ENCODE assay signal across 8 cellular contexts in the genomic region with DNA sequence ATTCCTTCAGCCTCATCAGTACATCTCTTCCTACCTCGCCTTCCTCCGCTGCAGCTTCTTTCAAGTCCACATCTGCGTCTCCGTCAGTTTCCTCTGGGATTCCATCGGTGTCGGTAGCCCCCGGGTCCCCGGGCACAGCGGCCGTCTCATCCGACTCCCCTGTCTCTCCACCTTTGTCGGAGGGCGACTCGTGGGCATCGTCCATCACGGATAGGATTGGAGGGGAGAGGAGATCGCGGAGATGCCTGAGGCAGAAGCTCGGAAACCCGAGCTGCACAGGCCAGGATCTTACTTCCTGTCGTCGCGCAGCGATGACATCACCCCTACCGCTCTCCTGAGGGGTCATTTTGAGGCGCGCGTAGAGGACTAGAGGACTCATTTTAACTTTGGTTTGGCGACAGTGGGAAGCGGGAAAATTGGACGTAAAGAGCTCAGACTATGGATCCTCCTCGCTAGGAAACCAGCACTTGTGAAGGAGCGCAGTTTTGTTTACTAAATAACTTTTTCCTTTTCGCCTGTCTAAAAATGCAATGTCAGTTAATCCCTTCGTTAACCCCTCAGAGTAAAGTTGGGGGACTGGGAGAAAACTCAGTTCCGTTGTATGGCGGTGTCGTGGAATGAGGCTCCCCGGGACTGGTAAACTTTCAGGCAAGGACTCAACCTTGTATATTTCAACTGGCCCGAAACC. TPM values are rescaled to one million over a fixed set of nuclear protein-coding genes. Genes with fewer than 3 reads are reported as not detected.
DNase-seq lines count a peak whose midpoint lies in the region; ATAC-seq, FAIRE-seq and TF ChIP-seq lines count a peak whose summit lies in the region.

TAF11 (minus strand) TSS at position 290 of the 688 bp plus-strand sequence; CDS start at position 205, 85 bp downstream.

- H3K4me2 ChIP-seq in endothelial cell of umbilical vein (ENCODE audit: insufficient read depth, low read length) = peak within 1 kb of the TSS; percentile 98

- no peak for TF ChIP-seq RAD21 in Ishikawa (IDR thresholded peaks at IDR 0.05; ENCODE audit: low read depth)

- peak; percentile 88 for FAIRE-seq in endothelial cell of umbilical vein (lab: Jason Lieb, UNC)

- peak; percentile 83 for TF ChIP-seq POLR2A in endothelial cell of umbilical vein (IDR thresholded peaks at IDR 0.05; ENCODE audit: low read depth, low read length)

- CTCF ChIA-PET in endothelial cell of umbilical vein (lab: Charles Lee) = interaction anchor here (0.6 to 4.5 kb wide), 11 partner anchors 9 to 428 kb away, joined by 3 to 18 read pairs (median 4); partner anchors contain the start of gene BLTP3A

- H3K9me3 ChIP-seq in endothelial cell of umbilical vein (replicated peaks; ENCODE audit: control insufficient read depth, insufficient read depth, low read length) = no peaks in the 10 kb centered on the region

- peak within 1 kb of the TSS; percentile 80 to 96 (median 87) for H3K4me3 ChIP-seq in endothelial cell of umbilical vein (replicated peaks in 1 of 3; ENCODE audit: insufficient read depth in 1 of 3, low read depth in 1 of 3, low read length in 3 of 3)

- H3K36me3 ChIP-seq in endothelial cell of umbilical vein (ENCODE audit: control insufficient read depth in 2 of 2, extremely low read depth in 1 of 2, insufficient read depth in 2 of 2, low read length in 2 of 2) = peaks cover 0 to 3% of the 10 kb centered on the region in 2 experiments

- peak within 1 kb of the TSS; percentile 86 for H3K9ac ChIP-seq in endothelial cell of umbilical vein (replicated peaks; ENCODE audit: extremely low read depth, insufficient read depth, low read length)

- H3K79me2 ChIP-seq in endothelial cell of umbilical vein (ENCODE audit: control insufficient read depth, insufficient read depth, low read length) = peaks cover 33% of the 10 kb centered on the region

- H3K27me3 ChIP-seq in endothelial cell of umbilical vein (ENCODE audit: control insufficient read depth in 2 of 2, insufficient read depth in 2 of 2, low read length in 2 of 2) = no peaks in the 10 kb centered on the region

- dilution Hi-C loops in endothelial cell of umbilical vein (cut with MboI; ENCODE audit: extremely low pct_ligation_motif_present, low sequenced_read_pairs) = no loop called here

- DNase-seq in D341Med (ENCODE audit: low spot score) = peak; percentile 89
- DNase-seq in OCI-M2 (lab: John Stamatoyannopoulos, UW; ENCODE audit: unreplicated experiment) = peak; percentile 86
- DNase-seq in activated T-cell treated with anti-CD3 and anti-CD28 coated beads for 24 hours (ENCODE audit: low read depth) = peak; percentile 88
- DNase-seq in endothelial cell of umbilical vein (ENCODE audit: low read depth, low spot score) = peak; percentile 93
- DNase-seq in midbrain (lab: John Stamatoyannopoulos, UW) = peak; percentile 95
- peak; percentile 81 for DNase-seq in stimulated activated CD8-positive, alpha-beta memory T cell treated with anti-CD3 and anti-CD28 coated beads, Interleukin-15, amount 100 ng/mL, for 48 hours (ENCODE audit: low read depth in 2 of 2)

- peak within 1 kb of the TSS; percentile 86 for H2AFZ ChIP-seq in endothelial cell of umbilical vein (ENCODE audit: low read depth, low read length)

- no peaks in the 10 kb centered on the region for H4K20me1 ChIP-seq in endothelial cell of umbilical vein (replicated peaks; ENCODE audit: control insufficient read depth, extremely low read depth, insufficient read depth, low read length)

- H3K27ac ChIP-seq in endothelial cell of umbilical vein (ENCODE audit: insufficient read depth, low read depth, low read length) = peak within 1 kb of the TSS; percentile 82

- no peak for TF ChIP-seq CTCF in endothelial cell of umbilical vein (IDR thresholded peaks at IDR 0.05; ENCODE audit: extremely low read depth in 1 of 2, insufficient read depth in 1 of 2, low read depth in 1 of 2, low read length in 2 of 2)

- POLR2A ChIA-PET in endothelial cell of umbilical vein (lab: Charles Lee) = interaction anchor here (0.9 kb wide), 1 partner anchor 96 kb away, joined by 3 read pairs; the partner anchor contains the start of gene BLTP3A

- intact Hi-C loops in endothelial cell of umbilical vein (cut with micrococcal nuclease) = loop anchor here (1.0 to 2.0 kb wide), 4 partner anchors 23 to 131 kb away; partner anchors contain the start of gene SNRPC

- H3K4me1 ChIP-seq in endothelial cell of umbilical vein (ENCODE audit: control insufficient read depth, extremely low read depth, insufficient read depth, low read length) = peaks cover 14% of the 10 kb centered on the region

- no peaks in the 10 kb centered on the region for H3K9me1 ChIP-seq in endothelial cell of umbilical vein (replicated peaks; ENCODE audit: control insufficient read depth, extremely low read depth, insufficient read depth, low read length)

- no peak for TF ChIP-seq EP300 in Ishikawa (IDR thresholded peaks at IDR 0.05; ENCODE audit: borderline replicate concordance)

- BruUV-seq in endothelial cell of umbilical vein (replicated peaks; lab: Mats Ljungman, UMichigan) = no TSS peak

- peak; percentile 73 for ATAC-seq in GM21529 (IDR thresholded peaks at IDR 0.05; ENCODE audit: unreplicated experiment)

TF ChIP-seq in Ishikawa, 13 proteins besides CTCF, POLR2A, EP300 and RAD21:
- TF ChIP-seq YY1 (IDR thresholded peaks at IDR 0.05; ENCODE audit: low read depth) (peak; percentile 76), TCF12 (IDR thresholded peaks at IDR 0.05; ENCODE audit: low read depth) (peak; percentile 70), MAX (IDR thresholded peaks at IDR 0.05) (peak; percentile 74), CREB1 (IDR thresholded peaks at IDR 0.05; ENCODE audit: low read depth) (peak; percentile 97), TAF1 (IDR thresholded peaks at IDR 0.05; ENCODE audit: low read depth) (peak; percentile 77; the same call in 1 of the 2 replicates), ZBTB7A (IDR thresholded peaks at IDR 0.05; ENCODE audit: low read depth) (no peak), EGR1 (IDR thresholded peaks at IDR 0.05) (no peak)

TF ChIP-seq in endothelial cell of umbilical vein, 7 proteins besides CTCF, POLR2A, EP300 and RAD21:
- TF ChIP-seq JUN (IDR thresholded peaks at IDR 0.05; ENCODE audit: borderline replicate concordance, insufficient read depth, insufficient read length, low read depth) = peak; percentile 73
- TF ChIP-seq POLR2AphosphoS5 (IDR thresholded peaks at IDR 0.05; ENCODE audit: insufficient read depth, low read depth, low read length) = peak; percentile 80
- TF ChIP-seq MYC (IDR thresholded peaks at IDR 0.05; ENCODE audit: low read depth, low read length) = peak; percentile 59
- no peak for TF ChIP-seq GATA2 (IDR thresholded peaks at IDR 0.05; ENCODE audit: insufficient read depth, insufficient read length, low read depth, low read length)
- TF ChIP-seq MAX (IDR thresholded peaks at IDR 0.05; ENCODE audit: insufficient read depth, insufficient read length) = peak; percentile 26
- no peak for TF ChIP-seq EZH2 (IDR thresholded peaks at IDR 0.05; ENCODE audit: borderline replicate concordance, low read depth, low read length, severe bottlenecking)
- TF ChIP-seq FOS (IDR thresholded peaks at IDR 0.05; ENCODE audit: borderline replicate concordance, insufficient read depth, low read length) = no peak

RNA-seq across cellular contexts. Expression of gene TAF11, which starts in this region (rescaled TPM):
- 37.1 and 41.0 TPM in 2 replicates for total RNA-seq in endothelial cell of umbilical vein
- polyA plus RNA-seq in endothelial cell of umbilical vein = 25.2 and 30.7 TPM in 2 replicates
- 33.3 and 34.6 TPM in 2 replicates for polyA plus RNA-seq in endothelial cell of umbilical vein (2011; cell fraction: cytosol; rRNA removed)
- 29.5 and 43.9 TPM in 2 replicates for polyA plus RNA-seq in endothelial cell of umbilical vein (2011; cell fraction: nucleus; rRNA removed)
- polyA plus RNA-seq in endothelial cell of umbilical vein (2012) = 30.0 and 44.2 TPM in 2 replicates
- polyA minus RNA-seq in endothelial cell of umbilical vein = 17.3 and 17.9 TPM in 2 replicates
- 10.0 TPM for polyA minus RNA-seq in endothelial cell of umbilical vein (2011; cell fraction: cytosol; rRNA and poly(A)+ RNA removed)
- polyA minus RNA-seq in endothelial cell of umbilical vein (2011; cell fraction: nucleus; rRNA and poly(A)+ RNA removed) = 10.8 and 11.8 TPM in 2 replicates

Comparison
In these comparisons a context has a peak if more than half of its experiments do, and no peak if none do; other contexts are left out.
1. Peak in every context shown above with its lines: DNase-seq, ATAC-seq, H3K4me3 ChIP-seq and H3K27ac ChIP-seq.